Comparison of ENCODE assay signal across 19 cellular contexts in genomic region chr1:6731905-6732304, GRCh38.
"Had no signal": no experiment of that assay in that cellular context is flagged by ENCODE, and none has a peak within 500 bp of the region (broad histone marks: within the 10 kb centered on the region; RNA-seq: fewer than 3 reads in every experiment).

No MANE protein-coding gene starts in this region.

- H3K27ac Mint-ChIP-seq: mesothelial cell of epicardium, naive B cell had no signal

- H3K9me3 Mint-ChIP-seq: mesothelial cell of epicardium, naive B cell had no signal

- H3K4me3 Mint-ChIP-seq: mesothelial cell of epicardium, naive B cell had no signal

- H3K4me3 ChIP-seq: coronary artery, dorsolateral prefrontal cortex, esophagus muscularis mucosa, gastroesophageal sphincter, heart left ventricle, hepatocyte, left lung, lower lobe of right lung, mucosa of descending colon had no signal

- DNase-seq: dermis blood vessel endothelial cell; dorsolateral prefrontal cortex; effector CD4-positive, alpha-beta T cell; effector memory CD4-positive, alpha-beta T cell; foreskin keratinocyte; heart left ventricle; hypothalamus; left cardiac atrium; left lung; left ventricle myocardium superior; lower lobe of right lung; mesenchymal stem cell; naive B cell had no signal

- H3K36me3 Mint-ChIP-seq: mesothelial cell of epicardium, naive B cell had no signal

- ATAC-seq: foreskin keratinocyte, gastroesophageal sphincter, heart left ventricle, left cardiac atrium, left lung, left ventricle myocardium superior, lower lobe of right lung, mucosa of descending colon had no signal
